Comparison of ENCODE assay signal across 22 cellular contexts in the genomic region with DNA sequence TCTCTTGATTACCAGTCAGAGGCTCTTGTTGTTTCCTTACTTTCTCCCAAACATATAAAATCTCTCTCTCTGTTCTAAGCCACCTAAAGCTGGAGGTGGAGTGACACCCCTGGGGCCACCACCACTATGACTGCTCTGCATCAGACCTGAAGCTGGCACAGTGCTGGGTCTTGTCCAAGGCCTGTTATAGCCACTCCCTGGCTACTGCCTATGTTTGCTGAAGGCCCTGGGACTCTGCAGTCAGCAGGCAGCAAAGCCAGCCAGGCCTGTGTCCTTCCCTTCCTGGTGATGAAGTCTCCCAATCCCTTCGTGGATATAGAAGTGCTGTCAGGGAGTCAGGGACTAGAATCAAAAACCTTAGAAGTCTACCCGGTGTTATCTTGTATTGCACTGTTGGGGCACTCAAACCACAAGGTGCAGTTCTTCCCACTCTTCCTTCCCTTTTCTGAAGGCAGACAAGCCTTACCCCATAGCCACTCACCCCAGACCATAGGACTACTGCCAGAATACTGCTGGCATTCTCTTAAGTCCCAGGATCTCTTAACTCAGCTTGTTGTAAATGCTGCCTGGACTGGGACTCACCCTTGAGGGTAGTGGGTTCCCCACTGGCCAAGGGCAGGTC.
DNase-seq lines count a peak whose midpoint lies in the region; ATAC-seq, FAIRE-seq and TF ChIP-seq lines count a peak whose summit lies in the region.
"Had no signal": no experiment of that assay in that cellular context is flagged by ENCODE, and none has a peak within 500 bp of the region (broad histone marks: within the 10 kb centered on the region; RNA-seq: fewer than 3 reads in every experiment).

No MANE protein-coding gene starts in this region.

- FAIRE-seq in kidney (lab: Jason Lieb, UNC): no peak

- DNase-seq in GDM1 (lab: John Stamatoyannopoulos, UW): peak; percentile 81
- peak; percentile 72 for DNase-seq in NCI-H69 (lab: John Stamatoyannopoulos, UW)
- DNase-seq in adrenal gland: peak; percentile 30 to 62 (median 51)
- no peak for DNase-seq in naive thymus-derived CD4-positive, alpha-beta T cell
- no peak for DNase-seq in activated T-cell treated with anti-CD3 and anti-CD28 coated beads for 4 hours
- no peak for DNase-seq in kidney
- DNase-seq in HuH-7.5 (ENCODE audit: low spot score): no peak
- DNase-seq in OCI-M2 (lab: John Stamatoyannopoulos, UW; ENCODE audit: unreplicated experiment): no peak
- DNase-seq: activated CD4-positive, alpha-beta memory T cell treated with anti-CD3 and anti-CD28 coated beads for 36 hours; activated naive CD4-positive, alpha-beta T cell treated with anti-CD3 and anti-CD28 coated beads, Interleukin-2, amount 50 U/mL, for 16 hours; activated T-cell treated with anti-CD3 and anti-CD28 coated beads, Interleukin-2, amount 50 U/mL, for 4 hours; endodermal cell; heart right ventricle; islet precursor cell; NCI-H748 treated with DMSO at 0.1 percent for 48 hours; RPMI8226; stimulated activated CD4-positive, alpha-beta T cell treated with anti-CD3 and anti-CD28 coated beads, Interleukin-15, amount 100 ng/mL, for 24 hours; stimulated activated naive B cell treated with anti-CD40 and anti-IgM and Interleukin-4, amounts not matched to agents 10 μg/mL and 1 μg/mL and 100 μg/mL, for 72 hours; T-cell had no signal

- 44 to 56% (median 49%) methylated on average over 2 of the region's 2 CpGs for WGBS in adrenal gland, 4 donors

- H3K4me3 ChIP-seq in adrenal gland (no peak overlapping the region), kidney (ENCODE audit: low read length in 2 of 2) (no peak overlapping the region)
- H3K4me3 ChIP-seq in naive thymus-derived CD4-positive, alpha-beta T cell (ENCODE audit: low read length): no peak overlapping the region
- H3K4me3 ChIP-seq: GM23338, heart right ventricle had no signal

- H3K27me3 Mint-ChIP-seq in naive thymus-derived CD4-positive, alpha-beta T cell: no peaks in the 10 kb centered on the region
- H3K27me3 Mint-ChIP-seq: activated CD4-positive, alpha-beta memory T cell treated with anti-CD3 and anti-CD28 coated beads for 36 hours; IgD-negative memory B cell; stimulated activated naive B cell treated with anti-CD40 and anti-IgM and Interleukin-4, amounts not matched to agents 10 μg/mL and 1 μg/mL and 100 μg/mL, for 72 hours; T-cell had no signal

- no peaks in the 10 kb centered on the region for H3K36me3 ChIP-seq in adrenal gland (replicated peaks in 1 of 2)
- H3K36me3 ChIP-seq in naive thymus-derived CD4-positive, alpha-beta T cell (ENCODE audit: control insufficient read depth in 2 of 3, insufficient read depth in 3 of 3, low read length in 3 of 3): no peaks in the 10 kb centered on the region
- no peaks in the 10 kb centered on the region for H3K36me3 ChIP-seq in kidney (ENCODE audit: control insufficient read depth in 1 of 2, insufficient read depth in 2 of 2, low read length in 2 of 2)
- H3K36me3 ChIP-seq: heart right ventricle had no signal

- H3K36me3 Mint-ChIP-seq in naive thymus-derived CD4-positive, alpha-beta T cell: peaks cover 14 to 61% (median 53%) of the 10 kb centered on the region in 5 donors

- no peaks in the 10 kb centered on the region for H3K9me3 ChIP-seq in adrenal gland (replicated peaks in 1 of 3)
- peaks cover 0 to 5% (median 0%) of the 10 kb centered on the region in 3 experiments for H3K9me3 ChIP-seq in naive thymus-derived CD4-positive, alpha-beta T cell (ENCODE audit: control insufficient read depth in 2 of 3, low read length in 3 of 3)
- H3K9me3 ChIP-seq in kidney (ENCODE audit: control insufficient read depth in 1 of 2, low read length in 2 of 2): no peaks in the 10 kb centered on the region

- intact Hi-C loops in adrenal gland (cut with DNase I) (no loop called here), kidney (cut with DNase I) (no loop called here)
- intact Hi-C loops in naive thymus-derived CD4-positive, alpha-beta T cell (cut with micrococcal nuclease): no loop called here

- peak; percentile 60 for ATAC-seq in naive thymus-derived CD4-positive, alpha-beta T cell
- ATAC-seq: activated T-cell treated with anti-CD3 and anti-CD28 coated beads, Interleukin-2, amount 50 U/mL, for 4 hours; GM23338; stimulated activated naive B cell treated with anti-CD40 and anti-IgM and Interleukin-4, amounts not matched to agents 10 μg/mL and 1 μg/mL and 100 μg/mL, for 72 hours; T-cell; WTC11 had no signal

- no peak overlapping the region for H3K27ac Mint-ChIP-seq in naive thymus-derived CD4-positive, alpha-beta T cell
- H3K27ac Mint-ChIP-seq: activated CD4-positive, alpha-beta memory T cell treated with anti-CD3 and anti-CD28 coated beads for 36 hours; endodermal cell; GM23338; stimulated activated naive B cell treated with anti-CD40 and anti-IgM and Interleukin-4, amounts not matched to agents 10 μg/mL and 1 μg/mL and 100 μg/mL, for 72 hours; T-cell; WTC11 had no signal

- peaks cover 0 to 15% (median 4%) of the 10 kb centered on the region in 7 donors for H3K4me1 Mint-ChIP-seq in naive thymus-derived CD4-positive, alpha-beta T cell
- H3K4me1 Mint-ChIP-seq: endodermal cell, GM23338, IgD-negative memory B cell, WTC11 had no signal

- no peak for TF ChIP-seq POLR2A in adrenal gland (IDR thresholded peaks at IDR 0.05)

- peaks cover 0 to 36% (median 3%) of the 10 kb centered on the region in 11 donors for H3K9me3 Mint-ChIP-seq in naive thymus-derived CD4-positive, alpha-beta T cell

- H3K4me3 Mint-ChIP-seq in naive thymus-derived CD4-positive, alpha-beta T cell: no peak overlapping the region
- H3K4me3 Mint-ChIP-seq: activated CD4-positive, alpha-beta memory T cell treated with anti-CD3 and anti-CD28 coated beads for 36 hours; activated T-cell treated with anti-CD3 and anti-CD28 coated beads, Interleukin-2, amount 50 U/mL, for 4 hours; endodermal cell; GM23338; stimulated activated naive B cell treated with anti-CD40 and anti-IgM and Interleukin-4, amounts not matched to agents 10 μg/mL and 1 μg/mL and 100 μg/mL, for 72 hours; T-cell; WTC11 had no signal

- H3K27me3 ChIP-seq in adrenal gland: no peaks in the 10 kb centered on the region
- H3K27me3 ChIP-seq in naive thymus-derived CD4-positive, alpha-beta T cell (ENCODE audit: control insufficient read depth in 2 of 2, insufficient read depth in 2 of 2, low read length in 2 of 2): no peaks in the 10 kb centered on the region
- H3K27me3 ChIP-seq: heart right ventricle had no signal

- POLR2A ChIA-PET in naive thymus-derived CD4-positive, alpha-beta T cell (lab: Charles Lee): no interaction called here

- H3K4me1 ChIP-seq in adrenal gland (replicated peaks in 1 of 2): peaks cover 7 to 9% of the 10 kb centered on the region in 2 donors
- no peaks in the 10 kb centered on the region for H3K4me1 ChIP-seq in naive thymus-derived CD4-positive, alpha-beta T cell (ENCODE audit: control insufficient read depth in 2 of 2, insufficient read depth in 2 of 2, low read length in 2 of 2)
- no peaks in the 10 kb centered on the region for H3K4me1 ChIP-seq in kidney (ENCODE audit: control insufficient read depth in 1 of 2, insufficient read depth in 1 of 2, low read depth in 1 of 2, low read length in 2 of 2)

- H3K27ac ChIP-seq in adrenal gland: peak overlapping the region in 2 of 5 donors; percentile 26 to 57
- H3K27ac ChIP-seq in naive thymus-derived CD4-positive, alpha-beta T cell (ENCODE audit: low read depth, low read length): no peak overlapping the region
- no peak overlapping the region for H3K27ac ChIP-seq in kidney (ENCODE audit: low read depth in 2 of 2, low read length in 2 of 2)
- H3K27ac ChIP-seq: heart right ventricle had no signal

- TF ChIP-seq CTCF in adrenal gland (IDR thresholded peaks at IDR 0.05) (no peak), kidney (IDR thresholded peaks at IDR 0.05; ENCODE audit: borderline replicate concordance, extremely low read depth, insufficient read depth) (no peak)

- CTCF ChIA-PET in naive thymus-derived CD4-positive, alpha-beta T cell (lab: Charles Lee): no interaction called here

- H3K9ac ChIP-seq in kidney (ENCODE audit: low read length in 2 of 2): no peak overlapping the region

Comparison
In these comparisons a context has a peak if more than half of its experiments do, and no peak if none do; other contexts are left out.
1. DNase-seq: peak in GDM1 (single experiment), NCI-H69 (single experiment) and adrenal gland (7 of 7); none in naive thymus-derived CD4-positive, alpha-beta T cell (0 of 9), activated T-cell treated with anti-CD3 and anti-CD28 coated beads for 4 hours (single experiment), kidney (single experiment), HuH-7.5 (single experiment) and OCI-M2 (single experiment).